16 cellular contexts compared by ENCODE assay signal in genomic region chr22:21797444-21798221, GRCh38.
A peak's percentile ranks its signal among the peaks of the same experiment; 100 is the strongest.
DNase-seq lines count a peak whose midpoint lies in the region; ATAC-seq, FAIRE-seq and TF ChIP-seq lines count a peak whose summit lies in the region.
"Had no signal": no experiment of that assay in that cellular context is flagged by ENCODE, and none has a peak within 500 bp of the region (broad histone marks: within the 10 kb centered on the region; RNA-seq: fewer than 3 reads in every experiment).

No MANE protein-coding gene starts in this region.

- H3K4me3 ChIP-seq in CD8-positive, alpha-beta memory T cell (ENCODE audit: low read length) = no peak overlapping the region
- no peak overlapping the region for H3K4me3 ChIP-seq in astrocyte (ENCODE audit: insufficient read depth, low read depth, low read length)
- no peak overlapping the region for H3K4me3 ChIP-seq in fibroblast of pulmonary artery (replicated peaks; ENCODE audit: low read depth, low read length)
- H3K4me3 ChIP-seq: upper lobe of right lung had no signal

- H3K9me3 ChIP-seq in CD8-positive, alpha-beta memory T cell (ENCODE audit: low read length) = no peaks in the 10 kb centered on the region
- H3K9me3 ChIP-seq in astrocyte (ENCODE audit: insufficient read depth, low read depth, low read length) = no peaks in the 10 kb centered on the region
- H3K9me3 ChIP-seq: upper lobe of right lung had no signal

- no peak for FAIRE-seq in astrocyte (lab: Jason Lieb, UNC)
- FAIRE-seq: GM12891, keratinocyte had no signal

- H3K79me2 ChIP-seq in astrocyte (ENCODE audit: insufficient read depth, low read length) = peaks cover 17% of the 10 kb centered on the region

- no peak overlapping the region for H3K9ac ChIP-seq in astrocyte (ENCODE audit: low read length)

- no peaks in the 10 kb centered on the region for H3K4me1 ChIP-seq in CD8-positive, alpha-beta memory T cell (ENCODE audit: insufficient read depth, low read length)
- H3K4me1 ChIP-seq in astrocyte (ENCODE audit: insufficient read depth, low read length) = no peaks in the 10 kb centered on the region

- H3K27ac Mint-ChIP-seq in CD8-positive, alpha-beta memory T cell = peak overlapping the region in 5 of 8 donors; percentile 22 to 64 (median 50)
- H3K27ac Mint-ChIP-seq in astrocyte (ENCODE audit: unreplicated experiment) (no peak overlapping the region), WTC11 (no peak overlapping the region)
- H3K27ac Mint-ChIP-seq: dendritic cell treated with granulocyte-macrophage colony-stimulating factor and Interleukin-4, amounts not matched to agents 40 ng/mL and 50 ng/mL, for 4 days; progenitor cell of endocrine pancreas had no signal

- no peak overlapping the region for H3K4me3 Mint-ChIP-seq in CD8-positive, alpha-beta memory T cell
- no peak overlapping the region for H3K4me3 Mint-ChIP-seq in astrocyte (ENCODE audit: unreplicated experiment)
- no peak overlapping the region for H3K4me3 Mint-ChIP-seq in WTC11
- H3K4me3 Mint-ChIP-seq: dendritic cell treated with granulocyte-macrophage colony-stimulating factor and Interleukin-4, amounts not matched to agents 40 ng/mL and 50 ng/mL, for 4 days had no signal

- peaks cover 22% of the 10 kb centered on the region for H3K36me3 ChIP-seq in CD8-positive, alpha-beta memory T cell (ENCODE audit: insufficient read depth, low read length)
- H3K36me3 ChIP-seq in astrocyte (ENCODE audit: insufficient read depth, low read length) = peaks cover 29% of the 10 kb centered on the region

- H3K9me3 Mint-ChIP-seq in CD8-positive, alpha-beta memory T cell = no peaks in the 10 kb centered on the region
- H3K9me3 Mint-ChIP-seq in astrocyte (ENCODE audit: unreplicated experiment) (no peaks in the 10 kb centered on the region), WTC11 (no peaks in the 10 kb centered on the region)
- H3K9me3 Mint-ChIP-seq: dendritic cell treated with granulocyte-macrophage colony-stimulating factor and Interleukin-4, amounts not matched to agents 40 ng/mL and 50 ng/mL, for 4 days had no signal

- H3K27me3 Mint-ChIP-seq in CD8-positive, alpha-beta memory T cell = no peaks in the 10 kb centered on the region
- H3K27me3 Mint-ChIP-seq in astrocyte (ENCODE audit: low read depth, unreplicated experiment) (no peaks in the 10 kb centered on the region), WTC11 (ENCODE audit: low read depth) (no peaks in the 10 kb centered on the region)
- H3K27me3 Mint-ChIP-seq: dendritic cell treated with granulocyte-macrophage colony-stimulating factor and Interleukin-4, amounts not matched to agents 40 ng/mL and 50 ng/mL, for 4 days; progenitor cell of endocrine pancreas had no signal

- CTCF ChIA-PET in CD8-positive, alpha-beta memory T cell (lab: Charles Lee) = no interaction called here
- CTCF ChIA-PET in WTC11 (lab: Charles Lee) = no interaction called here

- POLR2A ChIA-PET in CD8-positive, alpha-beta memory T cell (lab: Charles Lee) = no interaction called here
- POLR2A ChIA-PET in WTC11 (lab: Charles Lee) = no interaction called here

- peaks cover 13 to 65% (median 15%) of the 10 kb centered on the region in 3 donors for H3K36me3 Mint-ChIP-seq in CD8-positive, alpha-beta memory T cell
- H3K36me3 Mint-ChIP-seq in astrocyte (ENCODE audit: low read depth, unreplicated experiment) (peaks cover 13% of the 10 kb centered on the region), WTC11 (peaks cover 50% of the 10 kb centered on the region)

- H3K4me1 Mint-ChIP-seq in CD8-positive, alpha-beta memory T cell = peaks cover 12 to 22% (median 18%) of the 10 kb centered on the region in 3 donors
- H3K4me1 Mint-ChIP-seq in astrocyte (ENCODE audit: low read depth, unreplicated experiment) = peaks cover 6% of the 10 kb centered on the region
- H3K4me1 Mint-ChIP-seq in WTC11 = no peaks in the 10 kb centered on the region

- H3K27me3 ChIP-seq in CD8-positive, alpha-beta memory T cell (ENCODE audit: insufficient read depth, low read length, poor library complexity, severe bottlenecking) = no peaks in the 10 kb centered on the region
- no peaks in the 10 kb centered on the region for H3K27me3 ChIP-seq in astrocyte (ENCODE audit: insufficient read depth, low read length)
- H3K27me3 ChIP-seq: foreskin keratinocyte, upper lobe of right lung had no signal

- peak overlapping the region; percentile 35 for H3K4me2 ChIP-seq in astrocyte (ENCODE audit: low read length)

- H2AFZ ChIP-seq in astrocyte (ENCODE audit: low read depth, low read length) = no peak overlapping the region

- no peak for ATAC-seq in WTC11
- no peak for ATAC-seq in HG02870 (IDR thresholded peaks at IDR 0.05; ENCODE audit: unreplicated experiment)
- ATAC-seq in GM18873 (IDR thresholded peaks at IDR 0.05; ENCODE audit: low FRiP score, unreplicated experiment) = no peak
- ATAC-seq: foreskin keratinocyte had no signal

- no peak for DNase-seq in CD8-positive, alpha-beta memory T cell
- peak; percentile 64 for DNase-seq in astrocyte (ENCODE audit: low read depth)
- peak; percentile 56 for DNase-seq in fibroblast of pulmonary artery (ENCODE audit: low read depth)
- DNase-seq in pulmonary artery endothelial cell (ENCODE audit: low read depth, low spot score) = peak; percentile 76
- no peak for DNase-seq in WTC11 (ENCODE audit: low spot score)
- DNase-seq in GOT3 (lab: John Stamatoyannopoulos, UW) = no peak
- DNase-seq: activated naive CD4-positive, alpha-beta T cell treated with anti-CD3 and anti-CD28 coated beads, Interleukin-2, amount 50 U/mL, for 16 hours; DND-41; foreskin keratinocyte; upper lobe of right lung had no signal

- no peak for TF ChIP-seq CTCF in astrocyte (IDR thresholded peaks at IDR 0.05; ENCODE audit: insufficient read depth, low read depth, low read length)
- no peak for TF ChIP-seq CTCF in fibroblast of pulmonary artery (IDR thresholded peaks at IDR 0.05; ENCODE audit: low read length, missing control alignments)
- TF ChIP-seq CTCF in WTC11 (IDR thresholded peaks at IDR 0.05) = no peak

- H3K27ac ChIP-seq in CD8-positive, alpha-beta memory T cell (ENCODE audit: low read depth, low read length) = no peak overlapping the region
- H3K27ac ChIP-seq in astrocyte (ENCODE audit: low read depth, low read length) = peak overlapping the region; percentile 28
- H3K27ac ChIP-seq: foreskin keratinocyte, upper lobe of right lung had no signal

- H4K20me1 ChIP-seq in astrocyte (ENCODE audit: insufficient read depth, low read length) = peaks cover 16% of the 10 kb centered on the region

TF ChIP-seq in WTC11, 78 proteins besides CTCF, POLR2A, EP300 and RAD21 (continues in another document):
- TF ChIP-seq ZNF423 (CRISPR knock-in tag; IDR thresholded peaks at IDR 0.05) (no peak), ZNF281 (CRISPR knock-in tag; IDR thresholded peaks at IDR 0.05) (no peak), EMX1 (CRISPR knock-in tag; IDR thresholded peaks at IDR 0.05) (no peak), AFF4 (CRISPR knock-in tag; IDR thresholded peaks at IDR 0.05; ENCODE audit: borderline replicate concordance) (no peak), TCF7 (CRISPR knock-in tag; IDR thresholded peaks at IDR 0.05; ENCODE audit: low read depth) (no peak)

Comparison
In these comparisons a context has a peak if more than half of its experiments do, and no peak if none do; other contexts are left out.
1. DNase-seq: peak in astrocyte (single experiment), fibroblast of pulmonary artery (single experiment) and pulmonary artery endothelial cell (single experiment); none in CD8-positive, alpha-beta memory T cell (0 of 5), WTC11 (single experiment) and GOT3 (single experiment).
2. H3K27ac Mint-ChIP-seq: peak in CD8-positive, alpha-beta memory T cell (5 of 8); none in astrocyte (single experiment) and WTC11 (single experiment).